Comparison of ENCODE assay signal across 20 cellular contexts in the genomic region with DNA sequence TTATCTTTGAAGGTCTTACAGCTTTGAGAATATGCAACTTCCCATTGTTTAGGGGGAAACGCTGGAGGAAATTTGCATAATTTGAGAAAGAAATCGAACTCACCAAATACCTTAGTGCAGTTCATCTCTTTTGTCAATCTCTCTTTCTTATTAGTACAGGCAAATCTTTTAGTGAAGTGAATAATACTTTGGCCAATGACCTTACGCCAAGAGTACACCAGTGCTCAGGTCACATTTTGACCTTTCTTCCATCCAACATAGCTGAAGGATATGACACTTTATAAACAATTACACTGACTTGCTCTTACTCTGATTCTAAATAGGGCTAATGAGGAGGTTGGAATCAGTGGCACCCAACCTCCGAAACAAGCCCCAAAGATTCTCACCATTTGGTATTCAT.
DNase-seq lines count a peak whose midpoint lies in the region; ATAC-seq, FAIRE-seq and TF ChIP-seq lines count a peak whose summit lies in the region.
"Had no signal": no experiment of that assay in that cellular context is flagged by ENCODE, and none has a peak within 500 bp of the region (broad histone marks: within the 10 kb centered on the region; RNA-seq: fewer than 3 reads in every experiment).

No MANE protein-coding gene starts in this region.

- H3K27ac Mint-ChIP-seq in T-helper 2 cell treated with Interferon-gamma antibody and Interleukin-4, amounts not matched to agents 5 μg/mL and 100 μg/mL, for 36 hours: no peak overlapping the region
- H3K27ac Mint-ChIP-seq in activated naive CD8-positive, alpha-beta T cell treated with anti-CD3 and anti-CD28 coated beads for 36 hours: peak overlapping the region; percentile 90
- H3K27ac Mint-ChIP-seq in natural killer cell: peak overlapping the region; percentile 69 to 75

- peaks cover 57% of the 10 kb centered on the region for H3K4me1 Mint-ChIP-seq in T-helper 2 cell treated with Interferon-gamma antibody and Interleukin-4, amounts not matched to agents 5 μg/mL and 100 μg/mL, for 36 hours (ENCODE audit: low read depth)
- H3K4me1 Mint-ChIP-seq in activated naive CD8-positive, alpha-beta T cell treated with anti-CD3 and anti-CD28 coated beads for 36 hours: peaks cover 83% of the 10 kb centered on the region
- H3K4me1 Mint-ChIP-seq in natural killer cell: peaks cover 58 to 60% of the 10 kb centered on the region in 2 donors

- no peaks in the 10 kb centered on the region for H3F3A ChIP-seq in DOHH2 (ENCODE audit: control insufficient read depth, insufficient read depth)

- ATAC-seq in natural killer cell (no peak), pancreas (no peak)

- H3K36me3 Mint-ChIP-seq in T-helper 2 cell treated with Interferon-gamma antibody and Interleukin-4, amounts not matched to agents 5 μg/mL and 100 μg/mL, for 36 hours (ENCODE audit: low read depth): peaks cover 37% of the 10 kb centered on the region
- peaks cover 69% of the 10 kb centered on the region for H3K36me3 Mint-ChIP-seq in activated naive CD8-positive, alpha-beta T cell treated with anti-CD3 and anti-CD28 coated beads for 36 hours
- no peaks in the 10 kb centered on the region for H3K36me3 Mint-ChIP-seq in natural killer cell

- FAIRE-seq in pancreas (lab: Jason Lieb, UNC): no peak
- FAIRE-seq: small intestine had no signal

- H3K27ac ChIP-seq in DOHH2 (ENCODE audit: low read depth, low read length): no peak overlapping the region
- no peak overlapping the region for H3K27ac ChIP-seq in pancreas
- H3K27ac ChIP-seq: 22Rv1, BLaER1, SJCRH30, testis had no signal

- no peaks in the 10 kb centered on the region for H3K9me3 Mint-ChIP-seq in T-helper 2 cell treated with Interferon-gamma antibody and Interleukin-4, amounts not matched to agents 5 μg/mL and 100 μg/mL, for 36 hours
- H3K9me3 Mint-ChIP-seq in activated naive CD8-positive, alpha-beta T cell treated with anti-CD3 and anti-CD28 coated beads for 36 hours: peaks cover 1% of the 10 kb centered on the region
- H3K9me3 Mint-ChIP-seq in natural killer cell: no peaks in the 10 kb centered on the region
- H3K9me3 Mint-ChIP-seq: HFFc6 had no signal

- 90 to 94% methylated on average over 4 of the region's 4 CpGs for WGBS in pancreas, 2 donors

- intact Hi-C loops in natural killer cell (cut with micrococcal nuclease): loop anchor here (5.0 kb wide), 1 partner anchor 39 kb away; no protein-coding TSS in a partner anchor
- intact Hi-C loops in pancreas (cut with DNase I): no loop called here

- H3K9me3 ChIP-seq in DOHH2 (ENCODE audit: control insufficient read depth, insufficient read depth, low read length) (no peaks in the 10 kb centered on the region), pancreas (no peaks in the 10 kb centered on the region)
- H3K9me3 ChIP-seq: BLaER1, SJCRH30, testis had no signal

- H3K27me3 ChIP-seq in DOHH2 (ENCODE audit: control insufficient read depth, low read length) (no peaks in the 10 kb centered on the region), pancreas (no peaks in the 10 kb centered on the region)
- H3K27me3 ChIP-seq: BLaER1, SJCRH30, testis had no signal

- H3K9me2 ChIP-seq in DOHH2 (replicated peaks; ENCODE audit: control insufficient read depth, low read length): no peaks in the 10 kb centered on the region

- no peaks in the 10 kb centered on the region for H3K27me3 Mint-ChIP-seq in T-helper 2 cell treated with Interferon-gamma antibody and Interleukin-4, amounts not matched to agents 5 μg/mL and 100 μg/mL, for 36 hours (ENCODE audit: low read depth)
- H3K27me3 Mint-ChIP-seq in activated naive CD8-positive, alpha-beta T cell treated with anti-CD3 and anti-CD28 coated beads for 36 hours: no peaks in the 10 kb centered on the region
- no peaks in the 10 kb centered on the region for H3K27me3 Mint-ChIP-seq in natural killer cell (ENCODE audit: low read depth in 2 of 2)

- peaks cover 15% of the 10 kb centered on the region for H4K20me1 ChIP-seq in DOHH2 (ENCODE audit: control insufficient read depth, insufficient read depth, low read depth, low read length)

- H3K4me3 ChIP-seq in DOHH2 (ENCODE audit: low read length) (peak overlapping the region; percentile 33), pancreas (no peak overlapping the region)
- H3K4me3 ChIP-seq: BLaER1, SJCRH30, testis had no signal

- TF ChIP-seq CTCF in DOHH2 (IDR thresholded peaks at IDR 0.05; ENCODE audit: low read depth, low read length, poor library complexity, severe bottlenecking) (no peak), natural killer cell (IDR thresholded peaks at IDR 0.05) (no peak), pancreas (IDR thresholded peaks at IDR 0.05) (no peak)

- DNase-seq in T-helper 2 cell treated with Interferon-gamma antibody and Interleukin-4, amounts not matched to agents 5 μg/mL and 100 μg/mL, for 36 hours (ENCODE audit: low spot score): no peak
- DNase-seq in T-helper 2 cell: no peak
- DNase-seq in activated naive CD8-positive, alpha-beta T cell treated with anti-CD3 and anti-CD28 coated beads for 36 hours: no peak
- DNase-seq in natural killer cell: no peak
- DNase-seq in NCI-H345 treated with DMSO at 0.1 percent for 48 hours (lab: John Stamatoyannopoulos, UW; ENCODE audit: unreplicated experiment): no peak
- DNase-seq in pancreas: no peak
- no peak for DNase-seq in NCI-H1436 (lab: John Stamatoyannopoulos, UW)
- DNase-seq: activated CD8-positive, alpha-beta memory T cell treated with anti-CD3 and anti-CD28 coated beads, Interleukin-2, amount 50 U/mL, for 48 hours; DMS53; effector CD8-positive, alpha-beta T cell; HFFc6; NCI-H1105 treated with DMSO at 0.1 percent for 48 hours; NCI-H526 treated with DMSO at 0.1 percent for 48 hours; SJCRH30; small intestine; stimulated activated CD4-positive, alpha-beta T cell treated with anti-CD3 and anti-CD28 coated beads, Interleukin-4, amount 100 ng/mL, for 4 hours; testis had no signal

- H3K4me3 Mint-ChIP-seq in T-helper 2 cell treated with Interferon-gamma antibody and Interleukin-4, amounts not matched to agents 5 μg/mL and 100 μg/mL, for 36 hours: peak overlapping the region; percentile 4
- no peak overlapping the region for H3K4me3 Mint-ChIP-seq in activated naive CD8-positive, alpha-beta T cell treated with anti-CD3 and anti-CD28 coated beads for 36 hours
- H3K4me3 Mint-ChIP-seq in natural killer cell: peak overlapping the region; percentile 52
- H3K4me3 Mint-ChIP-seq: HFFc6 had no signal

- H3K4me1 ChIP-seq in DOHH2 (ENCODE audit: control insufficient read depth, low read length) (peaks cover 55% of the 10 kb centered on the region), pancreas (no peaks in the 10 kb centered on the region)
- H3K4me1 ChIP-seq: SJCRH30, testis had no signal

- peak overlapping the region; percentile 65 for H3K4me2 ChIP-seq in DOHH2 (ENCODE audit: low read length)
- H3K4me2 ChIP-seq: BLaER1 had no signal

- H3K36me3 ChIP-seq in DOHH2 (ENCODE audit: control insufficient read depth, low read length) (peaks cover 8% of the 10 kb centered on the region), pancreas (no peaks in the 10 kb centered on the region)
- H3K36me3 ChIP-seq: SJCRH30 had no signal

- H3K79me2 ChIP-seq in DOHH2 (ENCODE audit: control insufficient read depth, low read length): peaks cover 29% of the 10 kb centered on the region
